In genomic region chr19:12611361-12611699, GRCh38 we compare ENCODE assay signal across 8 cellular contexts. TPM values are rescaled to one million over a fixed set of nuclear protein-coding genes. Genes with fewer than 3 reads are reported as not detected.
A peak's percentile ranks its signal among the peaks of the same experiment; 100 is the strongest.
DNase-seq lines count a peak whose midpoint lies in the region; ATAC-seq, FAIRE-seq and TF ChIP-seq lines count a peak whose summit lies in the region.

No MANE protein-coding gene starts in this region.

- no peak for TF ChIP-seq CTCF in liver (IDR thresholded peaks at IDR 0.05; ENCODE audit: low read depth, low read length, missing input control)

- DNase-seq in COLO668 (lab: John Stamatoyannopoulos, UW; ENCODE audit: unreplicated experiment), result peak; percentile 55
- DNase-seq in HTR-8/SVneo (ENCODE audit: insufficient read length, low spot score), result peak; percentile 79
- peak; percentile 51 to 57 for DNase-seq in SHP77 (lab: John Stamatoyannopoulos, UW)

- H3K9ac ChIP-seq in duodenal mucosa (ENCODE audit: low read depth in 1 of 2, low read length in 2 of 2) (peak overlapping the region; percentile 97 to 99), liver (ENCODE audit: low read depth in 1 of 2, low read length in 2 of 2) (peak overlapping the region; percentile 79 to 94), subcutaneous abdominal adipose tissue (ENCODE audit: low read length in 5 of 5) (peak overlapping the region; percentile 87 to 99 (median 97))

- no peak for TF ChIP-seq RAD21 in liver (IDR thresholded peaks at IDR 0.05)

- H3K36me3 ChIP-seq in duodenal mucosa (ENCODE audit: control insufficient read depth in 1 of 2, insufficient read depth in 2 of 2, low read length in 2 of 2) (peaks cover 0 to 16% of the 10 kb centered on the region in 2 donors), liver (ENCODE audit: control insufficient read depth in 4 of 4, insufficient read depth in 3 of 4, low read depth in 1 of 4, low read length in 3 of 4) (peaks cover 4 to 15% (median 8%) of the 10 kb centered on the region in 4 donors), subcutaneous abdominal adipose tissue (ENCODE audit: control insufficient read depth in 5 of 5, insufficient read depth in 5 of 5, low read length in 5 of 5) (peaks cover 0 to 22% (median 16%) of the 10 kb centered on the region in 5 donors)

- WGBS in liver, result under 1% methylated on average over 10 of the region's 10 CpGs

- H3K27me3 ChIP-seq in duodenal mucosa (ENCODE audit: control insufficient read depth in 1 of 2, insufficient read depth in 2 of 2, low read length in 2 of 2) (no peaks in the 10 kb centered on the region), liver (ENCODE audit: control insufficient read depth in 4 of 4, insufficient read depth in 4 of 4, low read length in 3 of 4) (no peaks in the 10 kb centered on the region), subcutaneous abdominal adipose tissue (ENCODE audit: control insufficient read depth in 5 of 5, insufficient read depth in 4 of 5, low read length in 5 of 5) (no peaks in the 10 kb centered on the region)

- H3K9me3 ChIP-seq in duodenal mucosa (ENCODE audit: control insufficient read depth in 1 of 2, low read length in 2 of 2), result no peaks in the 10 kb centered on the region
- H3K9me3 ChIP-seq in liver (ENCODE audit: control insufficient read depth in 4 of 4, low read length in 3 of 4), result no peaks in the 10 kb centered on the region
- H3K9me3 ChIP-seq in subcutaneous abdominal adipose tissue (ENCODE audit: control insufficient read depth in 5 of 5, low read length in 5 of 5), result no peaks in the 10 kb centered on the region

- FAIRE-seq in HTR-8/SVneo (lab: Jason Lieb, UNC), result no peak

- H3K4me1 ChIP-seq in duodenal mucosa (ENCODE audit: control insufficient read depth in 1 of 2, insufficient read depth in 2 of 2, low read length in 2 of 2), result peaks cover 7 to 8% of the 10 kb centered on the region in 2 donors
- peaks cover 2 to 26% (median 13%) of the 10 kb centered on the region in 4 donors for H3K4me1 ChIP-seq in liver (ENCODE audit: control insufficient read depth in 4 of 4, insufficient read depth in 4 of 4, low read length in 3 of 4)
- H3K4me1 ChIP-seq in subcutaneous abdominal adipose tissue (ENCODE audit: control insufficient read depth in 5 of 5, insufficient read depth in 5 of 5, low read length in 5 of 5), result peaks cover 0 to 32% (median 28%) of the 10 kb centered on the region in 5 donors

- H3K4me3 ChIP-seq in duodenal mucosa (ENCODE audit: low read depth in 1 of 2, low read length in 2 of 2) (peak overlapping the region; percentile 100), liver (ENCODE audit: low read depth in 1 of 3, low read length in 3 of 3) (peak overlapping the region; percentile 81 to 99 (median 98)), subcutaneous abdominal adipose tissue (ENCODE audit: low read depth in 1 of 5, low read length in 5 of 5) (peak overlapping the region; percentile 86 to 100 (median 98))

- H3K27ac ChIP-seq in duodenal mucosa (ENCODE audit: low read depth, low read length) (peak overlapping the region; percentile 100), liver (ENCODE audit: low read depth in 1 of 2, low read length in 2 of 2) (peak overlapping the region; percentile 96 to 97), subcutaneous abdominal adipose tissue (ENCODE audit: low read depth, low read length) (peak overlapping the region; percentile 96)

- no peak for ATAC-seq in HG03521 (IDR thresholded peaks at IDR 0.05; ENCODE audit: unreplicated experiment)
- ATAC-seq in HG03135 (IDR thresholded peaks at IDR 0.05; ENCODE audit: unreplicated experiment), result no peak

TF ChIP-seq in liver, 16 proteins besides CTCF, POLR2A, EP300 and RAD21:
- TF ChIP-seq TAF1 (conservative IDR thresholded peaks at IDR 0.05), result no peak
- TF ChIP-seq JUND (IDR thresholded peaks at IDR 0.05), result no peak
- TF ChIP-seq GABPA (IDR thresholded peaks at IDR 0.05 in 1 of 2, conservative IDR thresholded peaks at IDR 0.05 in 1 of 2), result peak; percentile 79 to 90
- TF ChIP-seq YY1 (IDR thresholded peaks at IDR 0.05), result peak; percentile 41
- peak; percentile 3 for TF ChIP-seq SP1 (IDR thresholded peaks at IDR 0.05)
TF ChIP-seq in liver: peak in this region for 3.

RNA-seq across cellular contexts. Expression of gene ZNF791, which starts 0.6 kb away (rescaled TPM):
- 10 to 100 TPM in 1 of 2 donors, 1 to 10 TPM in 1; 9.2 to 10.3 TPM for total RNA-seq in liver
- 1 to 10 TPM; 3.1 to 4.8 TPM for polyA plus RNA-seq in liver

RNA-seq across cellular contexts. Expression of gene ZNF490, which starts 0.7 kb away (rescaled TPM):
- total RNA-seq in liver, result 1 to 10 TPM; 3.5 to 6.1 TPM
- polyA plus RNA-seq in liver, result 1 to 10 TPM in 1 of 2 donors, under 1 TPM in 1; 0.93 to 1.0 TPM

RNA-seq across cellular contexts. Expression of gene MAN2B1, which starts 55.2 kb away (rescaled TPM):
- 10 to 100 TPM; 41.3 to 42.9 TPM for total RNA-seq in liver
- polyA plus RNA-seq in liver, result 10 to 100 TPM; 23.5 to 28.9 TPM

RNA-seq across cellular contexts. Expression of gene WDR83, which starts 55.3 kb away (rescaled TPM):
- 1 to 10 TPM; 4.0 to 5.1 TPM for total RNA-seq in liver
- 1 to 10 TPM; 3.9 to 4.4 TPM for polyA plus RNA-seq in liver
